12 cellular contexts compared by ENCODE assay signal in the genomic region with DNA sequence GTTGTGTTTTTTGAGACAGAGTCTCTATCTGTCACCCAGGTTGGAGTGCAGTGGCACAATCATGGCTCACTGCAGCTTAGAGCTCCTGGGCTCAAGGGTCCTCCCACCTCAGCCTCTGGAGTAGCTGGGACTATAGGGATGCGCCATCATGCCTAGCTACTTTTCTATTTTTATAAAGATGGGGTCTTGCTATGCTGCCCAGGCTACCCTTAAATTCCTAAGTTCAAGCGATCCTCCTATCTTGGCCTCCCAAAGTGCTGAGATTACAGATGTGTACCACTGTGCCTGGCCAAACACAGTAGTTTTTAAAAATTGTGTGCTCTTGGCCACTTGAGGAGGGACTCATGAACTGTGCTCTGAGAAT. TPM values are rescaled to one million over a fixed set of nuclear protein-coding genes. Genes with fewer than 3 reads are reported as not detected.
DNase-seq lines count a peak whose midpoint lies in the region; ATAC-seq and TF ChIP-seq lines count a peak whose summit lies in the region.
"Had no signal": no experiment of that assay in that cellular context is flagged by ENCODE, and none has a peak within 500 bp of the region (broad histone marks: within the 10 kb centered on the region; RNA-seq: fewer than 3 reads in every experiment).

No MANE protein-coding gene starts in this region.

- H3K27ac ChIP-seq in heart right ventricle (no peak overlapping the region), body of pancreas (no peak overlapping the region), mucosa of rectum (ENCODE audit: low read depth in 2 of 2, low read length in 2 of 2) (no peak overlapping the region), aorta (ENCODE audit: low read depth in 1 of 2, low read length in 2 of 2) (no peak overlapping the region), transverse colon (no peak overlapping the region)
- H3K27ac ChIP-seq: C4-2B had no signal

- no peaks in the 10 kb centered on the region for H3K36me3 ChIP-seq in heart right ventricle
- H3K36me3 ChIP-seq in body of pancreas (replicated peaks in 1 of 2; ENCODE audit: insufficient read depth in 1 of 2, low read depth in 2 of 2), result no peaks in the 10 kb centered on the region
- no peaks in the 10 kb centered on the region for H3K36me3 ChIP-seq in mucosa of rectum (ENCODE audit: control insufficient read depth in 2 of 2, insufficient read depth in 2 of 2, low read length in 2 of 2)
- H3K36me3 ChIP-seq in aorta (ENCODE audit: control insufficient read depth in 1 of 2, insufficient read depth in 2 of 2, low read length in 1 of 2), result no peaks in the 10 kb centered on the region
- H3K36me3 ChIP-seq in transverse colon, result no peaks in the 10 kb centered on the region

- peaks cover 4% of the 10 kb centered on the region for H3K4me1 Mint-ChIP-seq in osteocyte (ENCODE audit: unreplicated experiment)

- peaks cover 79% of the 10 kb centered on the region for H3K27me3 Mint-ChIP-seq in osteocyte (ENCODE audit: unreplicated experiment)

- H3K27me3 ChIP-seq in heart right ventricle (peaks cover 40 to 100% (median 97%) of the 10 kb centered on the region in 7 donors), body of pancreas (peaks cover 0 to 22% of the 10 kb centered on the region in 2 donors), mucosa of rectum (ENCODE audit: control insufficient read depth in 2 of 2, insufficient read depth in 2 of 2, low read length in 2 of 2) (peaks cover 36 to 37% of the 10 kb centered on the region in 2 donors), aorta (ENCODE audit: control insufficient read depth in 1 of 2, insufficient read depth in 2 of 2, low read length in 1 of 2) (no peaks in the 10 kb centered on the region), transverse colon (peaks cover 86% of the 10 kb centered on the region)

- H3K4me3 Mint-ChIP-seq in osteocyte (ENCODE audit: unreplicated experiment), result no peak overlapping the region

- DNase-seq in heart right ventricle (no peak), left cardiac atrium (no peak), body of pancreas (no peak), aorta (peak in 1 of 2 donors; percentile 11), osteocyte (ENCODE audit: extremely low spot score, unreplicated experiment) (no peak), transverse colon (no peak)
- DNase-seq: KBM-7; NK-92 treated with Interleukin-12 subunit alpha and Interleukin-12 subunit beta, amount 100 ng/mL, for 24 hours had no signal

- no peaks in the 10 kb centered on the region for H3K9me3 Mint-ChIP-seq in osteocyte (ENCODE audit: unreplicated experiment)

- no peak overlapping the region for H3K27ac Mint-ChIP-seq in osteocyte (ENCODE audit: unreplicated experiment)

- in situ Hi-C loops in transverse colon (cut with MboI; ENCODE audit: low pct_ligation_motif_present in 1 of 4, low pct_unique_long_range_greater_than_20kb in 1 of 4, low sequenced_read_pairs in 3 of 4), result no loop called here

- H3K9me3 ChIP-seq in heart right ventricle (no peaks in the 10 kb centered on the region), body of pancreas (no peaks in the 10 kb centered on the region), mucosa of rectum (ENCODE audit: control insufficient read depth in 2 of 2, low read length in 2 of 2) (no peaks in the 10 kb centered on the region), aorta (ENCODE audit: control insufficient read depth, low read length) (no peaks in the 10 kb centered on the region), transverse colon (no peaks in the 10 kb centered on the region)

- no peak for TF ChIP-seq EP300 in transverse colon (IDR thresholded peaks at IDR 0.05; ENCODE audit: low read depth)

- TF ChIP-seq POLR2A in body of pancreas (IDR thresholded peaks at IDR 0.05) (no peak), transverse colon (IDR thresholded peaks at IDR 0.05) (no peak)

- intact Hi-C loops in heart right ventricle (cut with DNase I) (no loop called here), left cardiac atrium (cut with DNase I) (no loop called here), body of pancreas (cut with DNase I) (no loop called here), aorta (cut with DNase I) (no loop called here), transverse colon (cut with DNase I; ENCODE audit: low total_unique reads) (no loop called here)

- H3K36me3 Mint-ChIP-seq in osteocyte (ENCODE audit: unreplicated experiment), result no peaks in the 10 kb centered on the region

- WGBS in heart right ventricle, 2 donors, result 89 to 98% methylated on average over 2 of the region's 2 CpGs
- WGBS in body of pancreas, 2 donors, result 89 to 100% methylated on average over 2 of the region's 2 CpGs
- 89 to 92% methylated on average over 2 of the region's 2 CpGs for WGBS in aorta, 2 donors
- WGBS in transverse colon (ENCODE audit: low coverage in 1 of 2), 2 donors, result 100% methylated on average over 2 of the region's 2 CpGs; no CpG with 5 or more reads in 1 of the 2 donors

- H3K4me3 ChIP-seq in heart right ventricle (peak overlapping the region in 9 of 10 donors; percentile 32 to 59 (median 52)), body of pancreas (peak overlapping the region in 1 of 2 donors; percentile 8), mucosa of rectum (ENCODE audit: low read length in 2 of 2) (peak overlapping the region; percentile 66 to 82), aorta (ENCODE audit: low read length in 2 of 2) (peak overlapping the region; percentile 11 to 48), transverse colon (peak overlapping the region in 2 of 4 donors; percentile 47 to 68)

- TF ChIP-seq CTCF in heart right ventricle (IDR thresholded peaks at IDR 0.05) (no peak), body of pancreas (IDR thresholded peaks at IDR 0.05) (no peak), osteocyte (IDR thresholded peaks at IDR 0.05) (no peak), transverse colon (IDR thresholded peaks at IDR 0.05) (no peak)

- H3K4me1 ChIP-seq in heart right ventricle, result peaks cover 6 to 27% (median 22%) of the 10 kb centered on the region in 9 donors
- H3K4me1 ChIP-seq in body of pancreas, result peaks cover 19% of the 10 kb centered on the region
- peaks cover 11 to 21% of the 10 kb centered on the region in 2 donors for H3K4me1 ChIP-seq in mucosa of rectum (ENCODE audit: control insufficient read depth in 2 of 2, insufficient read depth in 2 of 2, low read length in 2 of 2)
- no peaks in the 10 kb centered on the region for H3K4me1 ChIP-seq in aorta (ENCODE audit: control insufficient read depth in 1 of 2, insufficient read depth in 2 of 2, low read length in 2 of 2)
- H3K4me1 ChIP-seq in transverse colon, result peaks cover 6 to 31% (median 21%) of the 10 kb centered on the region in 4 donors

- ATAC-seq in heart right ventricle (no peak), left cardiac atrium (no peak), body of pancreas (peak; percentile 6), aorta (ENCODE audit: low FRiP score) (no peak), GM19035 (IDR thresholded peaks at IDR 0.05; ENCODE audit: unreplicated experiment) (no peak)

- no peak overlapping the region for H3K9ac ChIP-seq in mucosa of rectum (ENCODE audit: low read depth in 1 of 2, low read length in 2 of 2)

RNA-seq across cellular contexts. Expression of a gene that starts 10.6 kb away (rescaled TPM):
- total RNA-seq in heart right ventricle (under 1 TPM in 2 of 10 donors, not detected in 8; 0.27 to 0.74 TPM), left cardiac atrium (under 1 TPM in 1 of 2 donors, not detected in 1; 0.21 TPM), body of pancreas (under 1 TPM in 1 of 2 donors, not detected in 1; 0.52 TPM), aorta (not detected), osteocyte (not detected in 2 replicates), transverse colon (under 1 TPM in 2 of 4 donors, not detected in 2; 0.14 to 0.60 TPM)
- polyA plus RNA-seq in heart right ventricle (under 1 TPM in 1 of 2 donors, not detected in 1; 0.03 TPM), aorta (under 1 TPM in 1 of 2 donors, not detected in 1; 0.13 TPM)
- total RNA-seq: lung microvascular endothelial cell had no signal

RNA-seq across cellular contexts. Expression of a gene that starts 58.7 kb away (rescaled TPM):
- 10 to 100 TPM in 4 of 10 donors, 1 to 10 TPM in 6; 3.3 to 13.1 (median 8.5) TPM for total RNA-seq in heart right ventricle
- polyA plus RNA-seq in heart right ventricle, result 10 to 100 TPM; 12.2 to 16.5 TPM
- 1 to 10 TPM; 7.1 to 7.2 TPM for total RNA-seq in left cardiac atrium
- total RNA-seq in body of pancreas, result 1 to 10 TPM; 1.6 to 1.8 TPM
- total RNA-seq in aorta, result 10 to 100 TPM; 12.4 to 17.6 TPM
- polyA plus RNA-seq in aorta, result 10 to 100 TPM; 12.9 to 20.7 TPM
- 43.0 and 49.0 TPM in 2 replicates for total RNA-seq in osteocyte
- 10 to 100 TPM in 2 of 4 donors, 1 to 10 TPM in 2; 3.8 to 18.8 (median 10.0) TPM for total RNA-seq in transverse colon
